In genomic region chr6:53347921-53348435, GRCh38 we compare ENCODE assay signal across 8 cellular contexts. TPM values are rescaled to one million over a fixed set of nuclear protein-coding genes. Genes with fewer than 3 reads are reported as not detected.
DNase-seq lines count a peak whose midpoint lies in the region; ATAC-seq lines count a peak whose summit lies in the region.

No MANE protein-coding gene starts in this region.

- DNase-seq in NCI-H1436 (lab: John Stamatoyannopoulos, UW) (peak; percentile 29), NCI-H1436 treated with DMSO at 0.1 percent for 48 hours (lab: John Stamatoyannopoulos, UW) (no peak), NCI-H2171 treated with DMSO at 0.1 percent for 48 hours (lab: John Stamatoyannopoulos, UW) (peak; percentile 63), lung microvascular endothelial cell (ENCODE audit: low read depth in 2 of 2) (peak; percentile 65 to 71)
- DNase-seq in activated CD4-positive, alpha-beta T cell treated with anti-CD3 and anti-CD28 coated beads, Interleukin-2, amount 50 U/mL, for 48 hours, result peak; percentile 62 to 70
- DNase-seq in effector CD8-positive, alpha-beta T cell (lab: John Stamatoyannopoulos, UW), result peak; percentile 41
- DNase-seq in stimulated activated CD8-positive, alpha-beta memory T cell treated with anti-CD3 and anti-CD28 coated beads, Interleukin-15, amount 100 ng/mL, for 24 hours (ENCODE audit: low read depth), result peak; percentile 12

- ATAC-seq in HG02870 (IDR thresholded peaks at IDR 0.05; ENCODE audit: unreplicated experiment), result peak; percentile 16

RNA-seq across cellular contexts. Expression of gene ELOVL5, which starts 0.8 kb away (rescaled TPM):
- total RNA-seq in lung microvascular endothelial cell, result 62.3 and 67.6 TPM in 2 replicates
